16 cellular contexts compared by ENCODE assay signal in the genomic region with DNA sequence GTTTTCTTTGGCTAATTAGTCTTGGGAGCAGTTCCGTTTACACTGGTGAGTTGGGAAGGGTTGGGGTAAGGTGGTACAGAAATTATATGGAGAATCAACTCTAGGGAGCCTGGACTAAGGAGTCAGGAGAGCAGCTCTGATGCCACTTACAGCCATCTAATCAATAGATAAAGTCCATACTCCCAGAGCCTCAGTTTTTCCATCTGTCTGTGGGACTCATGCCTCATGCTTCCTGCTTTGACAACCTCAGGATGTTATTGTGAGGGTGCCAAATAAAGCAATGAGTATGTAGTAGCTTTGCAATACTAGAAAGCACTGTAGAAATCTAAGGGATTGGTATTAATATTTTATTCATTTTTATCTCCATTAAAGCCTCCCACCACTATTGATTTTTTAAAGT.
DNase-seq lines count a peak whose midpoint lies in the region; TF ChIP-seq lines count a peak whose summit lies in the region.
"Had no signal": no experiment of that assay in that cellular context is flagged by ENCODE, and none has a peak within 500 bp of the region (broad histone marks: within the 10 kb centered on the region; RNA-seq: fewer than 3 reads in every experiment).

No MANE protein-coding gene starts in this region.

- peak overlapping the region; percentile 70 for H3K27ac Mint-ChIP-seq in Caco-2 (ENCODE audit: unreplicated experiment)

- no peak for TF ChIP-seq CTCF in Caco-2 (IDR thresholded peaks at IDR 0.05; ENCODE audit: insufficient read depth in 1 of 2, low read depth in 1 of 2, low read length in 1 of 2, severe bottlenecking in 1 of 2, unreplicated experiment in 1 of 2)
- no peak for TF ChIP-seq CTCF in VCaP (conservative IDR thresholded peaks at IDR 0.05)
- TF ChIP-seq CTCF in stomach (IDR thresholded peaks at IDR 0.05): no peak
- TF ChIP-seq CTCF in coronary artery (IDR thresholded peaks at IDR 0.05): no peak

- H3K9me3 Mint-ChIP-seq in Caco-2 (ENCODE audit: unreplicated experiment): no peaks in the 10 kb centered on the region

- DNase-seq in Caco-2 (no peak), islet precursor cell (peak; percentile 12), stomach (no peak), coronary artery (ENCODE audit: low spot score) (no peak), NCI-H2029 treated with DMSO at 0.1 percent for 48 hours (lab: John Stamatoyannopoulos, UW) (no peak), NCI-H2196 (lab: John Stamatoyannopoulos, UW; ENCODE audit: unreplicated experiment) (no peak), T-helper 1 cell (no peak)
- DNase-seq: AML-193; CD4-positive, CD25-positive, alpha-beta regulatory T cell; DMS153; DND-41; GDM1; GOT3 had no signal

- peaks cover 20% of the 10 kb centered on the region for H3K4me1 Mint-ChIP-seq in Caco-2 (ENCODE audit: low read depth, unreplicated experiment)

- 80 to 100% (median 88%) methylated on average over 1 of the region's 1 CpG for WGBS in stomach, 5 donors

- no peaks in the 10 kb centered on the region for H3K27me3 ChIP-seq in Caco-2 (replicated peaks; ENCODE audit: control insufficient read depth, insufficient read depth, low read length)
- no peaks in the 10 kb centered on the region for H3K27me3 ChIP-seq in stomach
- H3K27me3 ChIP-seq: BLaER1 had no signal

- H3K4me1 ChIP-seq in Caco-2 (peaks cover 40% of the 10 kb centered on the region), stomach (peaks cover 10 to 40% (median 25%) of the 10 kb centered on the region in 4 donors)
- H3K4me1 ChIP-seq: BLaER1, HAP-1 had no signal

- H3K36me3 ChIP-seq in Caco-2 (ENCODE audit: control insufficient read depth, insufficient read depth, low read length): no peaks in the 10 kb centered on the region
- peaks cover 12 to 43% (median 35%) of the 10 kb centered on the region in 4 donors for H3K36me3 ChIP-seq in stomach
- H3K36me3 ChIP-seq: HAP-1 had no signal

- H3K27ac ChIP-seq in VCaP (peak overlapping the region; percentile 82), stomach (peak overlapping the region in 4 of 5 donors; percentile 65 to 81 (median 74)), coronary artery (no peak overlapping the region)
- H3K27ac ChIP-seq: BLaER1 had no signal

- CTCF ChIA-PET in Caco-2 (lab: Charles Lee): interaction anchor here (2.6 kb wide), 1 partner anchor 9 kb away, joined by 9 read pairs; no protein-coding TSS in a partner anchor

- H3K9me3 ChIP-seq in Caco-2 (no peaks in the 10 kb centered on the region), stomach (no peaks in the 10 kb centered on the region)
- H3K9me3 ChIP-seq: BLaER1, HAP-1 had no signal

- intact Hi-C loops in Caco-2 (cut with micrococcal nuclease; ENCODE audit: unreplicated experiment): no loop called here
- intact Hi-C loops in stomach (cut with DNase I; ENCODE audit: low total_unique reads): loop anchor here (10.0 kb wide), 1 partner anchor 101 kb away; a partner anchor contains a TSS

- TF ChIP-seq EP300 in stomach (IDR thresholded peaks at IDR 0.05): no peak

- no peaks in the 10 kb centered on the region for H3K36me3 Mint-ChIP-seq in Caco-2 (ENCODE audit: insufficient read depth, unreplicated experiment)

- BruUV-seq in Caco-2 (replicated peaks; lab: Mats Ljungman, UMichigan): no TSS peak

- H3K27me3 Mint-ChIP-seq in Caco-2 (ENCODE audit: insufficient read depth, unreplicated experiment): no peaks in the 10 kb centered on the region
- H3K27me3 Mint-ChIP-seq: CD4-positive, CD25-positive, alpha-beta regulatory T cell had no signal

- TF ChIP-seq POLR2A in stomach (IDR thresholded peaks at IDR 0.05): no peak

- H3K4me3 ChIP-seq in Caco-2 (ENCODE audit: low read depth, low read length) (no peak overlapping the region), stomach (no peak overlapping the region), coronary artery (no peak overlapping the region)
- H3K4me3 ChIP-seq: BLaER1, HAP-1 had no signal

- no peak overlapping the region for H3K4me3 Mint-ChIP-seq in Caco-2 (ENCODE audit: unreplicated experiment)
- H3K4me3 Mint-ChIP-seq: CD4-positive, CD25-positive, alpha-beta regulatory T cell had no signal

- POLR2A ChIA-PET in Caco-2 (lab: Charles Lee): interaction anchor here (1.8 kb wide), 1 partner anchor 9 kb away, joined by 9 read pairs; no protein-coding TSS in a partner anchor

Comparison
In these comparisons a context has a peak if more than half of its experiments do, and no peak if none do; other contexts are left out.
1. H3K27ac ChIP-seq: peak in VCaP (single experiment) and stomach (4 of 5); none in coronary artery (0 of 2).